23 cellular contexts compared by ENCODE assay signal in the genomic region with DNA sequence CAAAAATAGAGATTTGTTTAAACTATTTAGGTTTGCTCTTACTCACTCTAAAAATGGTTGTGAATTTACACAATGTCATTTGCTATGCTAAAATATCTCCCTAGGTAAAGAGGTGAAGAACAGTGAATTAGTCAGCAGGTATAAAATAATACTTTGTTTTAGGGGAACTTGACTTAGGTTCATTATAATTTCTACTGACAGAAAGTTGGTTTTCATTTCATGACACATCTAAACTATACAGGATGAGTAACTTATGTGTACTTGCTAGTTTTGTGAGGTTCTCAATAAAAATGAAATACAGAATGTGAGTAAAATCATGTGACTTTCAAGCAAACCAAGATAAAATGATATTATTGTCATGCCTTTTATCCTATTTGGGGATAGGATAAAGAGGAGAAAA.
DNase-seq lines count a peak whose midpoint lies in the region; ATAC-seq and TF ChIP-seq lines count a peak whose summit lies in the region.
"Had no signal": no experiment of that assay in that cellular context is flagged by ENCODE, and none has a peak within 500 bp of the region (broad histone marks: within the 10 kb centered on the region; RNA-seq: fewer than 3 reads in every experiment).

No MANE protein-coding gene starts in this region.

- H4K20me1 ChIP-seq in PC-3 (ENCODE audit: low read length): no peaks in the 10 kb centered on the region

- H2AFZ ChIP-seq in PC-3 (ENCODE audit: low read length): no peak overlapping the region

- H3K9me3 Mint-ChIP-seq in activated T-cell treated with anti-CD3 and anti-CD28 coated beads, Interleukin-2, amount 50 U/mL, for 4 hours: no peaks in the 10 kb centered on the region
- H3K9me3 Mint-ChIP-seq: type B pancreatic cell had no signal

- no peak for DNase-seq in activated T-cell treated with anti-CD3 and anti-CD28 coated beads, Interleukin-2, amount 50 U/mL, for 4 hours
- DNase-seq in activated T-cell treated with anti-CD3 and anti-CD28 coated beads, Interleukin-2, amount 50 U/mL, for 48 hours: no peak
- no peak for DNase-seq in PC-3
- DNase-seq in fibroblast of mammary gland (ENCODE audit: low read depth): peak; percentile 5
- DNase-seq in SHP77 (lab: John Stamatoyannopoulos, UW): no peak
- no peak for DNase-seq in DMS153 (lab: John Stamatoyannopoulos, UW)
- no peak for DNase-seq in NCI-H1105 treated with DMSO at 0.1 percent for 48 hours (lab: John Stamatoyannopoulos, UW)
- DNase-seq: activated gamma-delta T cell; BE2C; CD8-positive, alpha-beta memory T cell; heart right ventricle; naive thymus-derived CD8-positive, alpha-beta T cell; NCI-H1436 treated with DMSO at 0.1 percent for 48 hours; NCI-H2081 treated with DMSO at 0.1 percent for 48 hours; NCI-H2227 treated with DMSO at 0.1 percent for 48 hours; NCI-H526 treated with DMSO at 0.1 percent for 48 hours; Right ventricle myocardium superior; stimulated activated CD4-positive, alpha-beta T cell treated with anti-CD3 and anti-CD28 coated beads, Interleukin-4, amount 100 ng/mL, for 1 hour had no signal

- CTCF ChIA-PET in PC-3 (lab: Charles Lee): no interaction called here

- no peaks in the 10 kb centered on the region for H3K4me1 ChIP-seq in PC-3 (ENCODE audit: insufficient read depth, low read length)
- H3K4me1 ChIP-seq: BE2C had no signal

- H3F3A ChIP-seq in PC-3 (ENCODE audit: low read length, unreplicated experiment): no peaks in the 10 kb centered on the region

- no peaks in the 10 kb centered on the region for H3K27me3 ChIP-seq in PC-3 (ENCODE audit: low read length)
- H3K27me3 ChIP-seq: BE2C, heart right ventricle had no signal

- intact Hi-C loops in PC-3 (cut with micrococcal nuclease): no loop called here

- POLR2A ChIA-PET in PC-3 (lab: Charles Lee; ENCODE audit: unreplicated experiment): no interaction called here

- peak; percentile 69 to 73 for ATAC-seq in activated T-cell treated with anti-CD3 and anti-CD28 coated beads, Interleukin-2, amount 50 U/mL, for 4 hours
- ATAC-seq in GM21717 (IDR thresholded peaks at IDR 0.05; ENCODE audit: unreplicated experiment) (peak; percentile 15), PC-3 (peak; percentile 48)
- ATAC-seq: HCT116; naive thymus-derived CD8-positive, alpha-beta T cell; Panc1 had no signal

- TF ChIP-seq CTCF in PC-3 (conservative IDR thresholded peaks at IDR 0.05; ENCODE audit: low read depth, low read length) (no peak), fibroblast of mammary gland (conservative IDR thresholded peaks at IDR 0.05; ENCODE audit: control insufficient read depth, insufficient read depth, low read depth, low read length) (no peak)

- no peak overlapping the region for H3K4me2 ChIP-seq in PC-3 (ENCODE audit: low read length)

- H3K4me3 ChIP-seq in PC-3 (ENCODE audit: low read length) (no peak overlapping the region), fibroblast of mammary gland (ENCODE audit: control insufficient read depth, low read depth, low read length) (no peak overlapping the region)
- H3K4me3 ChIP-seq: heart right ventricle had no signal

- no peaks in the 10 kb centered on the region for H3K9me2 ChIP-seq in PC-3 (replicated peaks; ENCODE audit: low read length)

- H3K9me3 ChIP-seq in PC-3 (ENCODE audit: low read length): no peaks in the 10 kb centered on the region
- H3K9me3 ChIP-seq: BE2C had no signal

- H3K27ac ChIP-seq in PC-3 (ENCODE audit: low read length): no peak overlapping the region

- no peaks in the 10 kb centered on the region for H3K27me3 Mint-ChIP-seq in activated T-cell treated with anti-CD3 and anti-CD28 coated beads, Interleukin-2, amount 50 U/mL, for 4 hours (ENCODE audit: low read depth)
- H3K27me3 Mint-ChIP-seq: CD8-positive, alpha-beta memory T cell; naive thymus-derived CD8-positive, alpha-beta T cell; type B pancreatic cell had no signal

- peaks cover 28% of the 10 kb centered on the region for H3K4me1 Mint-ChIP-seq in activated T-cell treated with anti-CD3 and anti-CD28 coated beads, Interleukin-2, amount 50 U/mL, for 4 hours (ENCODE audit: low read depth)

- H3K4me3 Mint-ChIP-seq in activated T-cell treated with anti-CD3 and anti-CD28 coated beads, Interleukin-2, amount 50 U/mL, for 4 hours: no peak overlapping the region
- H3K4me3 Mint-ChIP-seq: activated CD4-positive, alpha-beta T cell treated with anti-CD3 and anti-CD28 coated beads, Interleukin-2, amount 10 ng/mL, durations not matched to agents 24 days and 14 days; CD8-positive, alpha-beta memory T cell; naive thymus-derived CD8-positive, alpha-beta T cell; type B pancreatic cell had no signal

- BruUV-seq in PC-3 (replicated peaks; lab: Mats Ljungman, UMichigan): no TSS peak

- peaks cover 62% of the 10 kb centered on the region for H3K36me3 Mint-ChIP-seq in activated T-cell treated with anti-CD3 and anti-CD28 coated beads, Interleukin-2, amount 50 U/mL, for 4 hours (ENCODE audit: insufficient read depth)

- H3K36me3 ChIP-seq in PC-3 (ENCODE audit: low read depth, low read length): peaks cover 25% of the 10 kb centered on the region

- no peaks in the 10 kb centered on the region for H3K79me2 ChIP-seq in PC-3 (ENCODE audit: low read length)

- H3K9ac ChIP-seq in PC-3 (ENCODE audit: low read length): no peak overlapping the region

Comparison
In these comparisons a context has a peak if more than half of its experiments do, and no peak if none do; other contexts are left out.
1. ATAC-seq: peak in every context shown above with its lines; median percentile 71 in activated T-cell treated with anti-CD3 and anti-CD28 coated beads, Interleukin-2, amount 50 U/mL, for 4 hours; 48 in PC-3; 15 in GM21717.